ENCODE assay signal across 34 cellular contexts in genomic region chr5:79713727-79714126, GRCh38.
"Had no signal": no experiment of that assay in that cellular context is flagged by ENCODE, and none has a peak within 500 bp of the region (broad histone marks: within the 10 kb centered on the region; RNA-seq: fewer than 3 reads in every experiment).

No MANE protein-coding gene starts in this region.

- H3K9me3 Mint-ChIP-seq: activated CD4-positive, alpha-beta memory T cell treated with anti-CD3 and anti-CD28 coated beads, Interleukin-2, amount 10 ng/mL, durations not matched to agents 7 days and 5 days; activated CD4-positive, alpha-beta T cell treated with anti-CD3 and anti-CD28 coated beads, Interleukin-2, amount 10 ng/mL, durations not matched to agents 7 days and 5 days; activated naive CD4-positive, alpha-beta T cell treated with anti-CD3 and anti-CD28 coated beads, Interleukin-2, amount 50 U/mL, for 72 hours; activated naive CD8-positive, alpha-beta T cell treated with anti-CD3 and anti-CD28 coated beads for 36 hours; T-helper 1 cell treated with Interleukin-12 subunit alpha and Interleukin-12 subunit beta and Interleukin-4 antibody, amounts not matched to agents 30 μg/mL and 1 μg/mL, for 36 hours; T-helper 2 cell treated with Interferon-gamma antibody and Interleukin-4, amounts not matched to agents 5 μg/mL and 100 μg/mL, for 36 hours had no signal

- H3K27ac Mint-ChIP-seq: activated B cell treated with CpG ODN at 0.5 μM for 24 hours; activated CD4-positive, alpha-beta memory T cell treated with anti-CD3 and anti-CD28 coated beads, Interleukin-2, amount 10 ng/mL, durations not matched to agents 7 days and 5 days; activated CD4-positive, alpha-beta T cell treated with anti-CD3 and anti-CD28 coated beads, Interleukin-2, amount 10 ng/mL, durations not matched to agents 7 days and 5 days; activated CD8-positive, alpha-beta memory T cell treated with anti-CD3 and anti-CD28 coated beads, Interleukin-2, amount 10 ng/mL, durations not matched to agents 7 days and 5 days; activated CD8-positive, alpha-beta T cell treated with anti-CD3 and anti-CD28 coated beads, Interleukin-2, amount 10 ng/mL, durations not matched to agents 7 days and 5 days; activated naive CD4-positive, alpha-beta T cell treated with anti-CD3 and anti-CD28 coated beads, Interleukin-2, amount 50 U/mL, for 72 hours; activated naive CD8-positive, alpha-beta T cell treated with anti-CD3 and anti-CD28 coated beads for 36 hours; activated T-cell treated with anti-CD3 and anti-CD28 coated beads, Interleukin-2, amount 50 U/mL, for 24 hours; activated T-helper 2 cell treated with anti-CD3 and anti-CD28 coated beads, Interferon-gamma antibody, Interleukin-2, Interleukin-4, amounts not matched to agents 10 μg/mL and 5 μg/mL and 100 μg/mL, durations not matched to agents 14 hours and 24 hours and 36 hours; T-helper 1 cell treated with Interleukin-12 subunit alpha and Interleukin-12 subunit beta and Interleukin-4 antibody, amounts not matched to agents 30 μg/mL and 1 μg/mL, for 36 hours; T-helper 2 cell treated with Interferon-gamma antibody and Interleukin-4, amounts not matched to agents 5 μg/mL and 100 μg/mL, for 36 hours had no signal

- H3K36me3 ChIP-seq: adrenal gland, brain microvascular endothelial cell, breast epithelium, cardiac muscle cell had no signal

- ATAC-seq: activated CD8-positive, alpha-beta memory T cell treated with anti-CD3 and anti-CD28 coated beads, Interleukin-2, amount 10 ng/mL, durations not matched to agents 7 days and 5 days; activated CD8-positive, alpha-beta T cell treated with anti-CD3 and anti-CD28 coated beads, Interleukin-2, amount 10 ng/mL, durations not matched to agents 7 days and 5 days; activated naive CD4-positive, alpha-beta T cell treated with anti-CD3 and anti-CD28 coated beads, Interleukin-2, amount 50 U/mL, for 72 hours; body of pancreas had no signal

- H3K36me3 Mint-ChIP-seq: activated naive CD4-positive, alpha-beta T cell treated with anti-CD3 and anti-CD28 coated beads, Interleukin-2, amount 50 U/mL, for 72 hours; activated naive CD8-positive, alpha-beta T cell treated with anti-CD3 and anti-CD28 coated beads for 36 hours had no signal

- H3K27me3 Mint-ChIP-seq: activated B cell treated with CpG ODN at 0.5 μM for 24 hours; activated CD4-positive, alpha-beta T cell treated with anti-CD3 and anti-CD28 coated beads, Interleukin-2, amount 10 ng/mL, durations not matched to agents 7 days and 5 days; activated naive CD8-positive, alpha-beta T cell treated with anti-CD3 and anti-CD28 coated beads for 36 hours; activated T-cell treated with anti-CD3 and anti-CD28 coated beads, Interleukin-2, amount 50 U/mL, for 24 hours had no signal

- H3K9me3 ChIP-seq: body of pancreas had no signal

- H3K27ac ChIP-seq: adrenal gland, body of pancreas, brain microvascular endothelial cell, breast epithelium, VCaP had no signal

- H3K4me3 Mint-ChIP-seq: activated B cell treated with CpG ODN at 0.5 μM for 24 hours; activated CD4-positive, alpha-beta memory T cell treated with anti-CD3 and anti-CD28 coated beads, Interleukin-2, amount 10 ng/mL, durations not matched to agents 7 days and 5 days; activated CD4-positive, alpha-beta T cell treated with anti-CD3 and anti-CD28 coated beads, Interleukin-2, amount 10 ng/mL, durations not matched to agents 7 days and 5 days; activated CD8-positive, alpha-beta memory T cell treated with anti-CD3 and anti-CD28 coated beads, Interleukin-2, amount 10 ng/mL, durations not matched to agents 7 days and 5 days; activated CD8-positive, alpha-beta T cell treated with anti-CD3 and anti-CD28 coated beads, Interleukin-2, amount 10 ng/mL, durations not matched to agents 7 days and 5 days; activated naive CD8-positive, alpha-beta T cell treated with anti-CD3 and anti-CD28 coated beads for 36 hours; activated T-cell treated with anti-CD3 and anti-CD28 coated beads, Interleukin-2, amount 50 U/mL, for 24 hours; T-helper 1 cell treated with Interleukin-12 subunit alpha and Interleukin-12 subunit beta and Interleukin-4 antibody, amounts not matched to agents 30 μg/mL and 1 μg/mL, for 36 hours; T-helper 2 cell treated with Interferon-gamma antibody and Interleukin-4, amounts not matched to agents 5 μg/mL and 100 μg/mL, for 36 hours had no signal

- H3K27me3 ChIP-seq: adrenal gland, body of pancreas, brain microvascular endothelial cell, breast epithelium, cardiac muscle cell had no signal

- H3K4me3 ChIP-seq: adrenal gland, body of pancreas, breast epithelium, cardiac muscle cell had no signal

- H3K4me1 Mint-ChIP-seq: activated B cell treated with CpG ODN at 0.5 μM for 24 hours; activated CD4-positive, alpha-beta memory T cell treated with anti-CD3 and anti-CD28 coated beads, Interleukin-2, amount 10 ng/mL, durations not matched to agents 7 days and 5 days; activated CD4-positive, alpha-beta T cell treated with anti-CD3 and anti-CD28 coated beads, Interleukin-2, amount 10 ng/mL, durations not matched to agents 7 days and 5 days; activated CD8-positive, alpha-beta memory T cell treated with anti-CD3 and anti-CD28 coated beads, Interleukin-2, amount 10 ng/mL, durations not matched to agents 7 days and 5 days; activated naive CD8-positive, alpha-beta T cell treated with anti-CD3 and anti-CD28 coated beads for 36 hours had no signal

- DNase-seq: activated B cell treated with CpG ODN at 0.5 μM for 24 hours; activated CD4-positive, alpha-beta memory T cell treated with anti-CD3 and anti-CD28 coated beads, Interleukin-2, amount 10 ng/mL, durations not matched to agents 7 days and 5 days; activated CD4-positive, alpha-beta T cell treated with anti-CD3 and anti-CD28 coated beads for 48 hours; activated CD4-positive, alpha-beta T cell treated with anti-CD3 and anti-CD28 coated beads, Interleukin-2, amount 10 ng/mL, durations not matched to agents 7 days and 5 days; activated CD4-positive, alpha-beta T cell treated with anti-CD3 and anti-CD28 coated beads, Interleukin-2, amount 50 U/mL, for 48 hours; activated CD4-positive, CD25-positive, alpha-beta regulatory T cell treated with anti-CD3 and anti-CD28 coated beads, Interleukin-2, amount 50 U/mL, for 72 hours; activated CD8-positive, alpha-beta memory T cell treated with anti-CD3 and anti-CD28 coated beads for 24 hours; activated CD8-positive, alpha-beta memory T cell treated with anti-CD3 and anti-CD28 coated beads, Interleukin-2, amount 10 ng/mL, durations not matched to agents 7 days and 5 days; activated CD8-positive, alpha-beta memory T cell treated with anti-CD3 and anti-CD28 coated beads, Interleukin-2, amount 50 U/mL, for 48 hours; activated CD8-positive, alpha-beta T cell treated with anti-CD3 and anti-CD28 coated beads, Interleukin-2, amount 10 ng/mL, durations not matched to agents 7 days and 5 days; activated effector memory CD4-positive, alpha-beta T cell treated with Interleukin-2 at 50 U/mL for 16 hours; activated gamma-delta T cell; activated naive CD4-positive, alpha-beta T cell treated with anti-CD3 and anti-CD28 coated beads, Interleukin-2, amount 50 U/mL, for 16 hours; activated naive CD4-positive, alpha-beta T cell treated with Interleukin-2 at 50 U/mL for 16 hours; activated naive CD8-positive, alpha-beta T cell treated with anti-CD3 and anti-CD28 coated beads for 36 hours; activated T-cell treated with anti-CD3 and anti-CD28 coated beads, Interleukin-2, amount 50 U/mL, for 24 hours; activated T-cell treated with anti-CD3 and anti-CD28 coated beads, Interleukin-2, amount 50 U/mL, for 48 hours; adrenal gland; amniotic stem cell; aorta; body of pancreas; brain microvascular endothelial cell; central memory CD4-positive, alpha-beta T cell; SW 1271; T-helper 1 cell; T-helper 2 cell; T-helper 9 cell had no signal

- H3K4me1 ChIP-seq: adrenal gland, body of pancreas, breast epithelium had no signal
